8 cellular contexts compared by ENCODE assay signal in the genomic region with DNA sequence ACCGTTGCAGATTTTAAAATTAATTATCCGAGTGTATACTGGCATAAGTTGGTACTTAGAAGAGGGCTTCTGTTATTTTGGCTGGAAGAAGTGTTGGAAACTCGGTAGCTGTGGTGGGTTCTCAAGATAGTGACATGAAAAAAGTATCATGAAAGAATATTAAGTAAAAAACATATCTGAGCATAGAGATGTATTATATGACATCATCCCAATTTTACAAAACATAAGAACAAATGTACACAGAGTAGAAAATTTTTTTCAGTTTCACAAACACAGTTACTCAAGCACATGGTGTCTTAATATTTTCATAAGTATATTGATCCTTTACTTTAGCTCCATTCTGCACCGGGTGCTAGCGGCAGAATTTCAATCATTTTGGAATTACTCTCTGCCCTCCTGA. TPM values are rescaled to one million over a fixed set of nuclear protein-coding genes. Genes with fewer than 3 reads are reported as not detected.
DNase-seq lines count a peak whose midpoint lies in the region; ATAC-seq, FAIRE-seq and TF ChIP-seq lines count a peak whose summit lies in the region.

No MANE protein-coding gene starts in this region.

- no peaks in the 10 kb centered on the region for H3K27me3 Mint-ChIP-seq in stimulated activated naive CD8-positive, alpha-beta T cell treated with anti-CD3 and anti-CD28 coated beads, Interleukin-15, amount 100 ng/mL, for 72 hours

- DNase-seq in activated naive CD4-positive, alpha-beta T cell treated with anti-CD3 and anti-CD28 coated beads, Interleukin-2, amount 50 U/mL, for 72 hours (ENCODE audit: low spot score in 2 of 2), result no peak
- DNase-seq in keratinocyte (ENCODE audit: low read depth, low spot score) (no peak), medulla oblongata (ENCODE audit: extremely low spot score) (no peak), SHP77 treated with DMSO at 0.1 percent for 48 hours (lab: John Stamatoyannopoulos, UW) (no peak), HuH-7.5 (ENCODE audit: low spot score) (no peak)
- peak in 1 of 2 donors; percentile 7 for DNase-seq in stimulated activated naive CD8-positive, alpha-beta T cell treated with anti-CD3 and anti-CD28 coated beads, Interleukin-15, amount 100 ng/mL, for 72 hours

- H2AFZ ChIP-seq in keratinocyte (ENCODE audit: control insufficient read depth, low read length), result no peak overlapping the region

- H3K27ac ChIP-seq in HUES64 (ENCODE audit: low read depth, low read length) (no peak overlapping the region), keratinocyte (ENCODE audit: control insufficient read depth, insufficient read depth, low read length) (peak overlapping the region; percentile 96)

- peak overlapping the region; percentile 89 to 90 for H3K4me3 Mint-ChIP-seq in stimulated activated naive CD8-positive, alpha-beta T cell treated with anti-CD3 and anti-CD28 coated beads, Interleukin-15, amount 100 ng/mL, for 72 hours

- peak overlapping the region; percentile 100 for H3K27ac Mint-ChIP-seq in activated naive CD4-positive, alpha-beta T cell treated with anti-CD3 and anti-CD28 coated beads, Interleukin-2, amount 50 U/mL, for 72 hours
- H3K27ac Mint-ChIP-seq in stimulated activated naive CD8-positive, alpha-beta T cell treated with anti-CD3 and anti-CD28 coated beads, Interleukin-15, amount 100 ng/mL, for 72 hours, result peak overlapping the region; percentile 99 to 100

- H3K4me3 ChIP-seq in HUES64 (ENCODE audit: low read length), result peak overlapping the region; percentile 34; the same call in 1 of the 2 replicates
- H3K4me3 ChIP-seq in keratinocyte (ENCODE audit: control insufficient read depth in 2 of 3, extremely low read depth in 1 of 3, insufficient read depth in 2 of 3, low read depth in 1 of 3, low read length in 3 of 3), result peak overlapping the region; percentile 61 to 89 (median 88)

- H3K9me3 ChIP-seq in HUES64 (ENCODE audit: insufficient read depth, low read depth, low read length) (no peaks in the 10 kb centered on the region), keratinocyte (ENCODE audit: control insufficient read depth, low read depth, low read length) (peaks cover 2% of the 10 kb centered on the region)

- H3K36me3 ChIP-seq in HUES64 (ENCODE audit: insufficient read depth, low read length) (peaks cover 5% of the 10 kb centered on the region; the same call in 1 of the 2 replicates), keratinocyte (ENCODE audit: control insufficient read depth in 2 of 2, extremely low read depth in 1 of 2, insufficient read depth in 2 of 2, low read length in 2 of 2) (peaks cover 0 to 14% of the 10 kb centered on the region in 2 experiments)

- FAIRE-seq in keratinocyte (lab: Jason Lieb, UNC), result no peak

- H3K36me3 Mint-ChIP-seq in activated naive CD4-positive, alpha-beta T cell treated with anti-CD3 and anti-CD28 coated beads, Interleukin-2, amount 50 U/mL, for 72 hours, result peaks cover 55 to 87% of the 10 kb centered on the region in 2 donors

- WGBS in HUES64, result 92% methylated on average over 5 of the region's 5 CpGs

- H3K9ac ChIP-seq in HUES64 (ENCODE audit: low read depth, low read length), result no peak overlapping the region; the same call in 1 of the 2 replicates
- peak overlapping the region; percentile 93 for H3K9ac ChIP-seq in keratinocyte (ENCODE audit: control insufficient read depth, extremely low read depth, insufficient read depth, low read length)

- TF ChIP-seq CTCF in keratinocyte (optimal IDR thresholded peaks at IDR 0.05 in 1 of 3, IDR thresholded peaks at IDR 0.05 in 1 of 3, conservative IDR thresholded peaks at IDR 0.05 in 1 of 3; ENCODE audit: extremely low read depth in 1 of 3, insufficient read depth in 2 of 3, low read length in 3 of 3), result no peak

- peaks cover 49% of the 10 kb centered on the region for H3K79me2 ChIP-seq in keratinocyte (ENCODE audit: control insufficient read depth, insufficient read depth, low read length)

- H4K20me1 ChIP-seq in keratinocyte (ENCODE audit: control insufficient read depth, extremely low read depth, insufficient read depth, low read length), result no peaks in the 10 kb centered on the region

- no peaks in the 10 kb centered on the region for H3K9me1 ChIP-seq in keratinocyte (ENCODE audit: control insufficient read depth, extremely low read depth, insufficient read depth, low read length)

- H3K4me1 ChIP-seq in HUES64 (ENCODE audit: insufficient read depth, low read length) (peaks cover 41% of the 10 kb centered on the region), keratinocyte (ENCODE audit: control insufficient read depth, extremely low read depth, insufficient read depth, low read length) (peaks cover 37% of the 10 kb centered on the region)

- H3K4me1 Mint-ChIP-seq in stimulated activated naive CD8-positive, alpha-beta T cell treated with anti-CD3 and anti-CD28 coated beads, Interleukin-15, amount 100 ng/mL, for 72 hours, result peaks cover 61% of the 10 kb centered on the region

- dilution Hi-C loops in keratinocyte (cut with MboI; ENCODE audit: extremely low pct_ligation_motif_present, low sequenced_read_pairs), result no loop called here

- ATAC-seq in activated naive CD4-positive, alpha-beta T cell treated with anti-CD3 and anti-CD28 coated beads, Interleukin-2, amount 50 U/mL, for 72 hours, result peak in 1 of 2 donors; percentile 2
- ATAC-seq in stimulated activated naive CD8-positive, alpha-beta T cell treated with anti-CD3 and anti-CD28 coated beads, Interleukin-15, amount 100 ng/mL, for 72 hours, result no peak
- ATAC-seq in HG02678 (IDR thresholded peaks at IDR 0.05; ENCODE audit: unreplicated experiment), result no peak

- peaks cover 2 to 6% of the 10 kb centered on the region in 2 donors for H3K9me3 Mint-ChIP-seq in activated naive CD4-positive, alpha-beta T cell treated with anti-CD3 and anti-CD28 coated beads, Interleukin-2, amount 50 U/mL, for 72 hours
- H3K9me3 Mint-ChIP-seq in stimulated activated naive CD8-positive, alpha-beta T cell treated with anti-CD3 and anti-CD28 coated beads, Interleukin-15, amount 100 ng/mL, for 72 hours, result peaks cover 7 to 12% of the 10 kb centered on the region in 2 donors

- peaks cover under 1% of the 10 kb centered on the region; the same call in 1 of the 2 replicates for H3K27me3 ChIP-seq in HUES64 (ENCODE audit: insufficient read depth, low read length)
- no peaks in the 10 kb centered on the region for H3K27me3 ChIP-seq in keratinocyte (ENCODE audit: control insufficient read depth, extremely low read depth, insufficient read depth, low read length)

- peak overlapping the region; percentile 92 for H3K4me2 ChIP-seq in keratinocyte (ENCODE audit: control insufficient read depth, extremely low read depth, insufficient read depth, low read depth, low read length)

RNA-seq across cellular contexts. Expression of a gene that starts 0.7 kb away (rescaled TPM):
- polyA plus RNA-seq in HUES64 (2013, experiment 1 of 2), result 6.3 TPM
- polyA plus RNA-seq in HUES64 (2013, experiment 2 of 2), result 10.4 TPM
- total RNA-seq in activated naive CD4-positive, alpha-beta T cell treated with anti-CD3 and anti-CD28 coated beads, Interleukin-2, amount 50 U/mL, for 72 hours, result 100 to 1,000 TPM; 226 to 314 TPM
- polyA plus RNA-seq in keratinocyte, result 118 to 193 TPM (median 145 TPM) in 3 replicates
- 116 TPM for polyA plus RNA-seq in keratinocyte (2011; ENCODE audit: low read depth)
- polyA plus RNA-seq in keratinocyte (2011; cell fraction: cytosol; rRNA removed), result 88.8 and 155 TPM in 2 replicates
- polyA plus RNA-seq in keratinocyte (2011; cell fraction: nucleus; rRNA removed), result 155 and 191 TPM in 2 replicates
- 69.6 and 121 TPM in 2 replicates for polyA plus RNA-seq in keratinocyte (2012; ENCODE audit: low replicate concordance)
- 42.0 to 91.5 TPM (median 56.9 TPM) in 3 replicates for polyA minus RNA-seq in keratinocyte
- polyA minus RNA-seq in keratinocyte (2011; cell fraction: cytosol; rRNA and poly(A)+ RNA removed), result 53.3 TPM
- polyA minus RNA-seq in keratinocyte (2011; cell fraction: nucleus; rRNA and poly(A)+ RNA removed), result 56.6 and 94.6 TPM in 2 replicates
